ENCODE assay signal across 18 cellular contexts in the genomic region with DNA sequence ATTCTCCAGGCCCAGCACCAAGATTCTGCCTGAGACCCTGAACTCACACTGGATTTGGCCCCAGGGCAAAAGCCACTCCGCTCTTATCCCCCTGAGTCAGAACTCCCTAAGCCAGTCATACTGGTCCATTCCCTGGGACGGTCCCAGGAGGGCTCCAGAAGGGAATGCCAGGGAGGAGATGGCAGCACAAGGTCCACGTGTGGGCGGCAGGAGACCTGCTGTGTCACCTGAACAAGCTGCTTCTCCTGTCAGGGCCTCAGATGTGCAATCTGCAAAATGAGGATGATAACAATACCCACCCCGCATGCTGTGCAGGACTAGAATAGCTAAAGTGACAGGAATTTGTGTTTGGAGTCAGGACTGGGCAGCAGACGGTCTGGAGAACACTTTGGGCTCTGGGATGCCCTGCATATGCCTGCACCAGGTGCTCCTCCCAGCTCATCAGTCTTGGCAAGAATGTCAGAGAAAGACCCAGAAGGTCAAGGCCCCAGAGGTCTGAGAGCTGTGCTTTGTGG. TPM values are rescaled to one million over a fixed set of nuclear protein-coding genes. Genes with fewer than 3 reads are reported as not detected.
DNase-seq lines count a peak whose midpoint lies in the region; ATAC-seq and TF ChIP-seq lines count a peak whose summit lies in the region.
"Had no signal": no experiment of that assay in that cellular context is flagged by ENCODE, and none has a peak within 500 bp of the region (broad histone marks: within the 10 kb centered on the region; RNA-seq: fewer than 3 reads in every experiment).

No MANE protein-coding gene starts in this region.

- no peak overlapping the region for H3K27ac ChIP-seq in CD8-positive, alpha-beta T cell (ENCODE audit: low read depth, low read length)

- POLR2A ChIA-PET in CD8-positive, alpha-beta T cell (lab: Charles Lee), result interaction anchor here (1.0 kb wide), 1 partner anchor 15 kb away, joined by 6 read pairs; no protein-coding TSS in a partner anchor

- H3K4me1 Mint-ChIP-seq in CD14-positive monocyte, result peaks cover 56% of the 10 kb centered on the region
- H3K4me1 Mint-ChIP-seq in CD8-positive, alpha-beta T cell (ENCODE audit: low read depth), result peaks cover 55% of the 10 kb centered on the region
- peaks cover 100% of the 10 kb centered on the region in 2 donors for H3K4me1 Mint-ChIP-seq in immature natural killer cell

- H3K4me3 ChIP-seq in CD8-positive, alpha-beta T cell (ENCODE audit: low read depth, low read length), result no peak overlapping the region

- H3K9me3 ChIP-seq in CD8-positive, alpha-beta T cell (ENCODE audit: low read length), result no peaks in the 10 kb centered on the region

- H3K36me3 ChIP-seq in CD8-positive, alpha-beta T cell (ENCODE audit: insufficient read depth, low read length), result no peaks in the 10 kb centered on the region

- H3K4me1 ChIP-seq in CD8-positive, alpha-beta T cell (ENCODE audit: insufficient read depth, low read length), result no peaks in the 10 kb centered on the region

- CTCF ChIA-PET in CD8-positive, alpha-beta T cell (lab: Charles Lee), result no interaction called here

- no peaks in the 10 kb centered on the region for H3K27me3 ChIP-seq in CD8-positive, alpha-beta T cell (ENCODE audit: insufficient read depth, low read length)

- H3K36me3 Mint-ChIP-seq in CD14-positive monocyte (peaks cover 0 to 5% of the 10 kb centered on the region in 2 donors), immature natural killer cell (peaks cover 3 to 13% (median 10%) of the 10 kb centered on the region in 3 donors)
- H3K36me3 Mint-ChIP-seq in CD8-positive, alpha-beta T cell, result no peaks in the 10 kb centered on the region

- H3K9me3 Mint-ChIP-seq in CD14-positive monocyte, result peaks cover 0 to 3% (median 0%) of the 10 kb centered on the region in 7 donors
- H3K9me3 Mint-ChIP-seq in CD8-positive, alpha-beta T cell, result no peaks in the 10 kb centered on the region
- H3K9me3 Mint-ChIP-seq in immature natural killer cell, result peaks cover 0 to 2% (median 0%) of the 10 kb centered on the region in 6 donors

- no peak for DNase-seq in CD14-positive monocyte (ENCODE audit: low spot score)
- DNase-seq in CD8-positive, alpha-beta T cell, result no peak
- no peak for DNase-seq in immature natural killer cell
- peak; percentile 72 for DNase-seq in posterior vena cava (ENCODE audit: low spot score)
- DNase-seq in AG20443 (ENCODE audit: low spot score), result no peak
- DNase-seq in ureter (ENCODE audit: low spot score), result no peak
- no peak for DNase-seq in Kasumi-1 (lab: John Stamatoyannopoulos, UW)
- DNase-seq: AML-193, Calu3, DMS53, H7, KBM-7, NCI-H1436, NCI-H2029, NCI-H2171 treated with DMSO at 0.1 percent for 48 hours, NCI-H446 treated with DMSO at 0.1 percent for 48 hours, NCI-H748 treated with DMSO at 0.1 percent for 48 hours, OCI-M1 had no signal

- ATAC-seq in CD8-positive, alpha-beta T cell, result no peak

- peak overlapping the region; percentile 19 to 91 (median 77) for H3K27ac Mint-ChIP-seq in CD14-positive monocyte
- H3K27ac Mint-ChIP-seq in CD8-positive, alpha-beta T cell, result peak overlapping the region; percentile 58
- peak overlapping the region; percentile 91 to 97 (median 95) for H3K27ac Mint-ChIP-seq in immature natural killer cell

- H3K4me3 Mint-ChIP-seq in CD14-positive monocyte (peak overlapping the region in 1 of 2 donors; percentile 46), immature natural killer cell (peak overlapping the region; percentile 66 to 78 (median 70))
- H3K4me3 Mint-ChIP-seq in CD8-positive, alpha-beta T cell, result no peak overlapping the region

- no peak for TF ChIP-seq CTCF in CD14-positive monocyte (IDR thresholded peaks at IDR 0.05)
- TF ChIP-seq CTCF in CD8-positive, alpha-beta T cell (IDR thresholded peaks at IDR 0.05), result no peak

- intact Hi-C loops in CD14-positive monocyte (cut with micrococcal nuclease) (no loop called here), posterior vena cava (cut with DNase I) (loop anchor here in 1 of 2 donors (10.0 kb wide), 1 partner anchor 156 kb away; no protein-coding TSS in a partner anchor)
- intact Hi-C loops in CD8-positive, alpha-beta T cell (cut with DNase I, micrococcal nuclease), result no loop called here

- peaks cover 0 to 12% (median 2%) of the 10 kb centered on the region in 3 donors for H3K27me3 Mint-ChIP-seq in CD14-positive monocyte (ENCODE audit: low read depth in 3 of 3)
- H3K27me3 Mint-ChIP-seq in CD8-positive, alpha-beta T cell (ENCODE audit: low read depth), result no peaks in the 10 kb centered on the region
- peaks cover 8 to 17% (median 11%) of the 10 kb centered on the region in 3 donors for H3K27me3 Mint-ChIP-seq in immature natural killer cell (ENCODE audit: low read depth in 3 of 3)

RNA-seq across cellular contexts. Expression of a gene that starts 40.3 kb away (rescaled TPM):
- 1 to 10 TPM; 7.5 to 7.9 TPM for polyA plus RNA-seq in CD14-positive monocyte
- not detected for total RNA-seq in CD8-positive, alpha-beta T cell
- 10 to 100 TPM; 32.5 to 83.7 (median 49.6) TPM for polyA plus RNA-seq in immature natural killer cell
- total RNA-seq in posterior vena cava, result 10 to 100 TPM; 44.6 to 53.4 TPM
- 5.2 TPM for total RNA-seq in ureter
- total RNA-seq: Calu3 had no signal
